In the genomic region with DNA sequence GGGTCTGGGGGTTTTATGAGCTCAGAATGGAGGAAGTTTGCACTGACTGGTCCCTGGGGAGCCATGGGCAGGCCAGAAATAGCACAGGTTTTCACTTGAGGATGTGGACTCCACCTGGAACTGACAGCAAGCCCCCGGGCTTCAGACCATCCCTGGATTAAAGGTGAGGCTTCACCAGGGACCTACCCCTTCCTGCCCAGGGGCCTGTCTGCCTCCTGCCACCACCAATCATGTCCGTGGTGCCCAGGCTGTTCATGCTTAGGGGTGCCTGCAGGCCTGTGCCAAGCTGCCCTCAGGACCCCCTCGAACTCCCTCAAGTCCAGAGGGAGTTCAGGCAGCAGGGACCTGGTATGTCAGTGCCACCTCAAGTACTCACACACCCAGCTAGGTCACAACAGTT, we compare ENCODE assay signal across 23 cellular contexts.
"Had no signal": no experiment of that assay in that cellular context is flagged by ENCODE, and none has a peak within 500 bp of the region (broad histone marks: within the 10 kb centered on the region; RNA-seq: fewer than 3 reads in every experiment).

No MANE protein-coding gene starts in this region.

- H3K27ac ChIP-seq: hepatocyte, left lung, lower lobe of right lung, neural progenitor cell, ovary, right atrium auricular region, right lobe of liver, suprapubic skin, thoracic aorta, tibial artery, uterus had no signal

- H3K4me1 ChIP-seq: left lung, lower lobe of right lung, neural progenitor cell, right atrium auricular region, right lobe of liver, suprapubic skin, tibial artery, uterus had no signal

- DNase-seq: kidney glomerular epithelial cell; left colon; lower lobe of right lung; mammary epithelial cell; mesenchymal stem cell; naive thymus-derived CD8-positive, alpha-beta T cell; ovary; right lobe of liver; stimulated activated CD4-positive, alpha-beta T cell treated with anti-CD3 and anti-CD28 coated beads, Interleukin-1b, Interleukin-23, amount 100 ng/mL, for 48 hours; stimulated activated CD4-positive, alpha-beta T cell treated with anti-CD3 and anti-CD28 coated beads, Interleukin-2, amount 100 ng/mL, for 48 hours; stimulated activated CD4-positive, alpha-beta T cell treated with anti-CD3 and anti-CD28 coated beads, Interleukin-4, amount 100 ng/mL, for 4 hours; stimulated activated CD8-positive, alpha-beta memory T cell treated with anti-CD3 and anti-CD28 coated beads, Interleukin-4, amount 100 ng/mL, for 48 hours; stimulated activated naive CD4-positive, alpha-beta T cell; tibial artery; trophoblast cell; uterus had no signal

- H3K9ac ChIP-seq: neural progenitor cell had no signal

- ATAC-seq: left colon; left lung; lower lobe of right lung; naive thymus-derived CD8-positive, alpha-beta T cell had no signal

- H3K9me3 ChIP-seq: lower lobe of right lung, ovary, right atrium auricular region, right lobe of liver, thoracic aorta, uterus had no signal

- H3K27me3 ChIP-seq: hepatocyte, left lung, neural progenitor cell, ovary, right atrium auricular region, right lobe of liver, suprapubic skin, tibial artery, uterus had no signal

- H3K4me2 ChIP-seq: hepatocyte, neural progenitor cell, smooth muscle cell had no signal

- H3K4me3 ChIP-seq: hepatocyte, left lung, lower lobe of right lung, neural progenitor cell, ovary, right atrium auricular region, right lobe of liver, smooth muscle cell, suprapubic skin, thoracic aorta, tibial artery, uterus had no signal

- H2AFZ ChIP-seq: hepatocyte, neural progenitor cell had no signal

- H3K36me3 ChIP-seq: left lung, lower lobe of right lung, neural progenitor cell, ovary, right atrium auricular region, right lobe of liver, suprapubic skin, thoracic aorta, tibial artery, uterus had no signal
